ENCODE assay signal across 3 cellular contexts in genomic region chr3:168080499-168081170, GRCh38.
TF ChIP-seq lines count a peak whose summit lies in the region.

No MANE protein-coding gene starts in this region.

TF ChIP-seq in SK-N-SH, 30 proteins besides CTCF, POLR2A, EP300 and RAD21:
- TF ChIP-seq FOXM1 (IDR thresholded peaks at IDR 0.05; ENCODE audit: low read depth) (no peak), POLR2AphosphoS5 (IDR thresholded peaks at IDR 0.05; ENCODE audit: low read depth, low read length) (no peak), NRF1 (IDR thresholded peaks at IDR 0.05; ENCODE audit: low read depth, low read length) (no peak), ZBTB33 (IDR thresholded peaks at IDR 0.05; ENCODE audit: borderline replicate concordance, low read depth) (no peak)

TF ChIP-seq in SK-N-SH treated with all-trans-retinoic acid at 6 μM for 48 hours, 23 proteins besides CTCF, POLR2A, EP300 and RAD21:
- TF ChIP-seq OSR1 (CRISPR knock-in tag; IDR thresholded peaks at IDR 0.05) (no peak), TCF4 (CRISPR knock-in tag; IDR thresholded peaks at IDR 0.05; ENCODE audit: borderline replicate concordance) (no peak), ZNF565 (CRISPR knock-in tag; conservative IDR thresholded peaks at IDR 0.05; ENCODE audit: low read depth) (no peak), CSDC2 (CRISPR knock-in tag; IDR thresholded peaks at IDR 0.05) (no peak), ZNF70 (CRISPR knock-in tag; IDR thresholded peaks at IDR 0.05) (no peak), ISL1 (CRISPR knock-in tag; IDR thresholded peaks at IDR 0.05) (no peak), TOX (CRISPR knock-in tag; IDR thresholded peaks at IDR 0.05; ENCODE audit: borderline replicate concordance) (no peak), PPARA (CRISPR knock-in tag; IDR thresholded peaks at IDR 0.05; ENCODE audit: borderline replicate concordance) (no peak), RARB (CRISPR knock-in tag; IDR thresholded peaks at IDR 0.05) (no peak), ZFP30 (CRISPR knock-in tag; IDR thresholded peaks at IDR 0.05) (no peak), ZC3H10 (CRISPR knock-in tag; IDR thresholded peaks at IDR 0.05) (no peak)
- TF ChIP-seq, protein P1, sequence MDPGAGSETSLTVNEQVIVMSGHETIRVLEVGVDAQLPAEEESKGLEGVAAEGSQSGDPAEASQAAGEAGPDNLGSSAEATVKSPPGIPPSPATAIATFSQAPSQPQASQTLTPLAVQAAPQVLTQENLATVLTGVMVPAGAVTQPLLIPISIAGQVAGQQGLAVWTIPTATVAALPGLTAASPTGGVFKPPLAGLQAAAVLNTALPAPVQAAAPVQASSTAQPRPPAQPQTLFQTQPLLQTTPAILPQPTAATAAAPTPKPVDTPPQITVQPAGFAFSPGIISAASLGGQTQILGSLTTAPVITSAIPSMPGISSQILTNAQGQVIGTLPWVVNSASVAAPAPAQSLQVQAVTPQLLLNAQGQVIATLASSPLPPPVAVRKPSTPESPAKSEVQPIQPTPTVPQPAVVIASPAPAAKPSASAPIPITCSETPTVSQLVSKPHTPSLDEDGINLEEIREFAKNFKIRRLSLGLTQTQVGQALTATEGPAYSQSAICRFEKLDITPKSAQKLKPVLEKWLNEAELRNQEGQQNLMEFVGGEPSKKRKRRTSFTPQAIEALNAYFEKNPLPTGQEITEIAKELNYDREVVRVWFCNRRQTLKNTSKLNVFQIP (CRISPR knock-in tag; IDR thresholded peaks at IDR 0.05; ENCODE audit: borderline replicate concordance, low read depth): no peak
- TF ChIP-seq, protein P2, sequence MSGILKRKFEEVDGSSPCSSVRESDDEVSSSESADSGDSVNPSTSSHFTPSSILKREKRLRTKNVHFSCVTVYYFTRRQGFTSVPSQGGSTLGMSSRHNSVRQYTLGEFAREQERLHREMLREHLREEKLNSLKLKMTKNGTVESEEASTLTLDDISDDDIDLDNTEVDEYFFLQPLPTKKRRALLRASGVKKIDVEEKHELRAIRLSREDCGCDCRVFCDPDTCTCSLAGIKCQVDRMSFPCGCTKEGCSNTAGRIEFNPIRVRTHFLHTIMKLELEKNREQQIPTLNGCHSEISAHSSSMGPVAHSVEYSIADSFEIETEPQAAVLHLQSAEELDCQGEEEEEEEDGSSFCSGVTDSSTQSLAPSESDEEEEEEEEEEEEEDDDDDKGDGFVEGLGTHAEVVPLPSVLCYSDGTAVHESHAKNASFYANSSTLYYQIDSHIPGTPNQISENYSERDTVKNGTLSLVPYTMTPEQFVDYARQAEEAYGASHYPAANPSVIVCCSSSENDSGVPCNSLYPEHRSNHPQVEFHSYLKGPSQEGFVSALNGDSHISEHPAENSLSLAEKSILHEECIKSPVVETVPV (CRISPR knock-in tag; IDR thresholded peaks at IDR 0.05): no peak

TF ChIP-seq in K562, 482 proteins besides CTCF, POLR2A, EP300 and RAD21:
- TF ChIP-seq, protein P3, sequence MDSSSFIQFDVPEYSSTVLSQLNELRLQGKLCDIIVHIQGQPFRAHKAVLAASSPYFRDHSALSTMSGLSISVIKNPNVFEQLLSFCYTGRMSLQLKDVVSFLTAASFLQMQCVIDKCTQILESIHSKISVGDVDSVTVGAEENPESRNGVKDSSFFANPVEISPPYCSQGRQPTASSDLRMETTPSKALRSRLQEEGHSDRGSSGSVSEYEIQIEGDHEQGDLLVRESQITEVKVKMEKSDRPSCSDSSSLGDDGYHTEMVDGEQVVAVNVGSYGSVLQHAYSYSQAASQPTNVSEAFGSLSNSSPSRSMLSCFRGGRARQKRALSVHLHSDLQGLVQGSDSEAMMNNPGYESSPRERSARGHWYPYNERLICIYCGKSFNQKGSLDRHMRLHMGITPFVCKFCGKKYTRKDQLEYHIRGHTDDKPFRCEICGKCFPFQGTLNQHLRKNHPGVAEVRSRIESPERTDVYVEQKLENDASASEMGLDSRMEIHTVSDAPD (CRISPR knock-in tag; IDR thresholded peaks at IDR 0.05): no peak
- no peak for TF ChIP-seq U2AF1 (optimal IDR thresholded peaks at IDR 0.05; ENCODE audit: low read depth, low read length)
- TF ChIP-seq ZNF316 (IDR thresholded peaks at IDR 0.05): no peak
- TF ChIP-seq ZFX (CRISPR knock-in tag; IDR thresholded peaks at IDR 0.05): no peak
- TF ChIP-seq ZNF121 (CRISPR knock-in tag; conservative IDR thresholded peaks at IDR 0.05): no peak
- TF ChIP-seq, protein P4, sequence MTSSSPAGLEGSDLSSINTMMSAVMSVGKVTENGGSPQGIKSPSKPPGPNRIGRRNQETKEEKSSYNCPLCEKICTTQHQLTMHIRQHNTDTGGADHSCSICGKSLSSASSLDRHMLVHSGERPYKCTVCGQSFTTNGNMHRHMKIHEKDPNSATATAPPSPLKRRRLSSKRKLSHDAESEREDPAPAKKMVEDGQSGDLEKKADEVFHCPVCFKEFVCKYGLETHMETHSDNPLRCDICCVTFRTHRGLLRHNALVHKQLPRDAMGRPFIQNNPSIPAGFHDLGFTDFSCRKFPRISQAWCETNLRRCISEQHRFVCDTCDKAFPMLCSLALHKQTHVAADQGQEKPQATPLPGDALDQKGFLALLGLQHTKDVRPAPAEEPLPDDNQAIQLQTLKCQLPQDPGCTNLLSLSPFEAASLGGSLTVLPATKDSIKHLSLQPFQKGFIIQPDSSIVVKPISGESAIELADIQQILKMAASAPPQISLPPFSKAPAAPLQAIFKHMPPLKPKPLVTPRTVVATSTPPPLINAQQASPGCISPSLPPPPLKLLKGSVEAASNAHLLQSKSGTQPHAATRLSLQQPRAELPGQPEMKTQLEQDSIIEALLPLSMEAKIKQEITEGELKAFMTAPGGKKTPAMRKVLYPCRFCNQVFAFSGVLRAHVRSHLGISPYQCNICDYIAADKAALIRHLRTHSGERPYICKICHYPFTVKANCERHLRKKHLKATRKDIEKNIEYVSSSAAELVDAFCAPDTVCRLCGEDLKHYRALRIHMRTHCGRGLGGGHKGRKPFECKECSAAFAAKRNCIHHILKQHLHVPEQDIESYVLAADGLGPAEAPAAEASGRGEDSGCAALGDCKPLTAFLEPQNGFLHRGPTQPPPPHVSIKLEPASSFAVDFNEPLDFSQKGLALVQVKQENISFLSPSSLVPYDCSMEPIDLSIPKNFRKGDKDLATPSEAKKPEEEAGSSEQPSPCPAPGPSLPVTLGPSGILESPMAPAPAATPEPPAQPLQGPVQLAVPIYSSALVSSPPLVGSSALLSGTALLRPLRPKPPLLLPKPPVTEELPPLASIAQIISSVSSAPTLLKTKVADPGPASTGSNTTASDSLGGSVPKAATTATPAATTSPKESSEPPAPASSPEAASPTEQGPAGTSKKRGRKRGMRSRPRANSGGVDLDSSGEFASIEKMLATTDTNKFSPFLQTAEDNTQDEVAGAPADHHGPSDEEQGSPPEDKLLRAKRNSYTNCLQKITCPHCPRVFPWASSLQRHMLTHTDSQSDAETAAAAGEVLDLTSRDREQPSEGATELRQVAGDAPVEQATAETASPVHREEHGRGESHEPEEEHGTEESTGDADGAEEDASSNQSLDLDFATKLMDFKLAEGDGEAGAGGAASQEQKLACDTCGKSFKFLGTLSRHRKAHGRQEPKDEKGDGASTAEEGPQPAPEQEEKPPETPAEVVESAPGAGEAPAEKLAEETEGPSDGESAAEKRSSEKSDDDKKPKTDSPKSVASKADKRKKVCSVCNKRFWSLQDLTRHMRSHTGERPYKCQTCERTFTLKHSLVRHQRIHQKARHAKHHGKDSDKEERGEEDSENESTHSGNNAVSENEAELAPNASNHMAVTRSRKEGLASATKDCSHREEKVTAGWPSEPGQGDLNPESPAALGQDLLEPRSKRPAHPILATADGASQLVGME (CRISPR knock-in tag; IDR thresholded peaks at IDR 0.05): no peak
- no peak for TF ChIP-seq TBP (optimal IDR thresholded peaks at IDR 0.05; ENCODE audit: low read depth, low read length)
- TF ChIP-seq SIRT6 (IDR thresholded peaks at IDR 0.05; ENCODE audit: low read depth, low read length): no peak
- TF ChIP-seq RBM15 (IDR thresholded peaks at IDR 0.05; ENCODE audit: insufficient read depth, low read length): no peak
- TF ChIP-seq CREB3L1 (IDR thresholded peaks at IDR 0.05; ENCODE audit: borderline replicate concordance, low read depth): no peak
- TF ChIP-seq BRF1 (IDR thresholded peaks at IDR 0.05; ENCODE audit: borderline replicate concordance, extremely low read depth, insufficient read length): no peak
- no peak for TF ChIP-seq GTF2A2 (tag; IDR thresholded peaks at IDR 0.05)
- no peak for TF ChIP-seq MTF1 (CRISPR knock-in tag; IDR thresholded peaks at IDR 0.05; ENCODE audit: borderline replicate concordance)
- no peak for TF ChIP-seq BDP1 (IDR thresholded peaks at IDR 0.05; ENCODE audit: insufficient read depth, insufficient read length)
